ENCODE assay signal across 18 cellular contexts in the genomic region with DNA sequence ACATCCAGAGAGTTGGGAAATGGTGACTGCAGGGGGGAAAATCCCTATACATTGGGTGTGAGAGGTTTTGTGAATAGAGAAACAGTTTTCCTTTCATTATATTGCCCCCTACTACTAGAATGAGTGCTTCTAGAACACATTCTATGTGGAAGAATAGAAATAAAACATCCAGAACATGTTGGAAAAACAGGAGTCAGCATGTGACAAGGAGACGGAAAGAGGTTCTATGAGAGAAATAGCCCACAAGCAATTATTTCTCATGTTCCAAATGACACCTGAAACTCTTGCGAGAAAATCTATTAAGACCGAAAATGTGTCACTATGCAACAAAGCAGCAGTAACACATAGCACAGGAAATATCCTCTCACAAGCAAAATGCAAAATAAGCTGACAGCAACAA.
A peak's percentile ranks its signal among the peaks of the same experiment; 100 is the strongest.
DNase-seq lines count a peak whose midpoint lies in the region; ATAC-seq, FAIRE-seq and TF ChIP-seq lines count a peak whose summit lies in the region.
"Had no signal": no experiment of that assay in that cellular context is flagged by ENCODE, and none has a peak within 500 bp of the region (broad histone marks: within the 10 kb centered on the region; RNA-seq: fewer than 3 reads in every experiment).

No MANE protein-coding gene starts in this region.

- no peak for TF ChIP-seq CTCF in tibial nerve (IDR thresholded peaks at IDR 0.05)

- ATAC-seq in GM19372 (IDR thresholded peaks at IDR 0.05; ENCODE audit: low read depth, unreplicated experiment): peak; percentile 62
- ATAC-seq in HG02623 (IDR thresholded peaks at IDR 0.05; ENCODE audit: unreplicated experiment): peak; percentile 45
- peak; percentile 76 for ATAC-seq in HG03175 (IDR thresholded peaks at IDR 0.05; ENCODE audit: unreplicated experiment)
- ATAC-seq in left colon: no peak
- ATAC-seq: activated T-cell treated with anti-CD3 and anti-CD28 coated beads, Interleukin-2, amount 50 U/mL, for 72 hours; naive thymus-derived CD8-positive, alpha-beta T cell had no signal

- H3K27me3 ChIP-seq in tibial nerve: no peaks in the 10 kb centered on the region
- H3K27me3 ChIP-seq: right atrium auricular region, tibial artery had no signal

- 96% methylated on average over 3 of the region's 3 CpGs for WGBS in tibial nerve, 2 donors

- no peaks in the 10 kb centered on the region for H3K4me1 ChIP-seq in tibial nerve
- H3K4me1 ChIP-seq: right atrium auricular region had no signal

- FAIRE-seq in GM12891 (lab: Jason Lieb, UNC) (peak; percentile 26), urothelium cell line (lab: Jason Lieb, UNC) (no peak)
- FAIRE-seq: astrocyte, D721Med had no signal

- no peak for TF ChIP-seq EP300 in tibial nerve (IDR thresholded peaks at IDR 0.05)

- no peak overlapping the region for H3K27ac ChIP-seq in tibial nerve
- H3K27ac ChIP-seq: right atrium auricular region, tibial artery had no signal

- DNase-seq in GM12891 (ENCODE audit: insufficient read length, low spot score) (no peak), tibial nerve (ENCODE audit: low spot score in 2 of 2) (no peak), urothelium cell line (ENCODE audit: low spot score) (no peak), left colon (no peak), COLO668 (lab: John Stamatoyannopoulos, UW; ENCODE audit: unreplicated experiment) (no peak)
- DNase-seq: ACHN; activated T-cell treated with anti-CD3 and anti-CD28 coated beads, Interleukin-2, amount 50 U/mL, for 72 hours; foreskin melanocyte; kidney; naive thymus-derived CD8-positive, alpha-beta T cell; NCI-H2227 treated with DMSO at 0.1 percent for 48 hours; tibial artery had no signal

- no peak for TF ChIP-seq POLR2A in GM12891 (IDR thresholded peaks at IDR 0.05; ENCODE audit: low read depth, low read length)
- TF ChIP-seq POLR2A in tibial nerve (IDR thresholded peaks at IDR 0.05): no peak

- intact Hi-C loops in left colon (cut with DNase I, micrococcal nuclease): no loop called here

- no peak overlapping the region for H3K4me3 ChIP-seq in tibial nerve
- H3K4me3 ChIP-seq: right atrium auricular region, tibial artery had no signal

- H3K9me3 ChIP-seq in tibial nerve: no peaks in the 10 kb centered on the region
- H3K9me3 ChIP-seq: right atrium auricular region, tibial artery had no signal

- H3K36me3 ChIP-seq in tibial nerve: no peaks in the 10 kb centered on the region
- H3K36me3 ChIP-seq: right atrium auricular region, tibial artery had no signal

TF ChIP-seq in GM12891, 5 proteins besides CTCF, POLR2A, EP300 and RAD21:
- TF ChIP-seq POU2F2 (IDR thresholded peaks at IDR 0.05; ENCODE audit: low read depth, low read length) (no peak), TAF1 (IDR thresholded peaks at IDR 0.05; ENCODE audit: low read depth, low read length) (no peak), SPI1 (IDR thresholded peaks at IDR 0.05; ENCODE audit: low read depth, low read length) (no peak), PAX5 (IDR thresholded peaks at IDR 0.05; ENCODE audit: insufficient read depth, low read length, severe bottlenecking) (no peak), POLR2AphosphoS5 (IDR thresholded peaks at IDR 0.05; ENCODE audit: low read depth, low read length) (no peak)
